1 cellular context compared by ENCODE assay signal in the genomic region with DNA sequence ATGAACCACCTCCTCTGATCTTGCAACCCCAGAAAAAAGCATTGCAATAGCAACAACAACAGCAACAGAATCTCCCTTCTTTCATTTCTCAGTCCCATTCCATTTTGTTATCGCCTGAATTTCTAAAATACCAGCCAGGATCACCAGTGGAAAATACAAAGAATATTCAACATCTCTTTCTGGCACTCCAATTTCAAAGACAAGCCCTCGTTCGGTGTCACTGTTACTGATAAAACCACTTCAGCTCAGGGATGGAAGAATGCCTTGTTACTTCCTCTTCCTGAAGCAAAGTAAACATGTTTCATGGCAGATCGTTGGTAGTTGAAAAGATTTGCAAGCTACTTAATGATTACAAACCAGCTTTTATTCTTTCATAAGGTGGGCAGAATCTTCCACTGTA.
TF ChIP-seq lines count a peak whose summit lies in the region.

No MANE protein-coding gene starts in this region.

TF ChIP-seq in HepG2, 621 proteins besides CTCF, POLR2A, EP300 and RAD21 (continued from another document and continues in another):
- TF ChIP-seq, protein P1, sequence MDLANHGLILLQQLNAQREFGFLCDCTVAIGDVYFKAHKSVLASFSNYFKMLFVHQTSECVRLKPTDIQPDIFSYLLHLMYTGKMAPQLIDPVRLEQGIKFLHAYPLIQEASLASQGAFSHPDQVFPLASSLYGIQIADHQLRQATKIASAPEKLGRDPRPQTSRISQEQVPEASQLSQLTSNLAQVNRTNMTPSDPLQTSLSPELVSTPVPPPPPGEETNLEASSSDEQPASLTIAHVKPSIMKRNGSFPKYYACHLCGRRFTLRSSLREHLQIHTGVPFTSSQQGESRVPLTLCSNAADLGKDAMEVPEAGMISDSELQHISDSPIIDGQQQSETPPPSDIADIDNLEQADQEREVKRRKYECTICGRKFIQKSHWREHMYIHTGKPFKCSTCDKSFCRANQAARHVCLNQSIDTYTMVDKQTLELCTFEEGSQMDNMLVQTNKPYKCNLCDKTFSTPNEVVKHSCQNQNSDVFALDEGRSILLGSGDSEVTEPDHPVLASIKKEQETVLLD (CRISPR knock-in tag; IDR thresholded peaks at IDR 0.05; ENCODE audit: low read depth) = no peak
- TF ChIP-seq NKX3-1 (CRISPR knock-in tag; IDR thresholded peaks at IDR 0.05) = peak; percentile 24; the same call in 1 of the 2 replicates
- peak; percentile 65 for TF ChIP-seq SAP130 (CRISPR knock-in tag; IDR thresholded peaks at IDR 0.05; ENCODE audit: low read depth)
- TF ChIP-seq, protein P2, sequence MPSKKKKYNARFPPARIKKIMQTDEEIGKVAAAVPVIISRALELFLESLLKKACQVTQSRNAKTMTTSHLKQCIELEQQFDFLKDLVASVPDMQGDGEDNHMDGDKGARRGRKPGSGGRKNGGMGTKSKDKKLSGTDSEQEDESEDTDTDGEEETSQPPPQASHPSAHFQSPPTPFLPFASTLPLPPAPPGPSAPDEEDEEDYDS (CRISPR knock-in tag; IDR thresholded peaks at IDR 0.05) = 0 out of 2 replicates have a peak, but pooled peaks have one; percentile 38
- TF ChIP-seq KLF12 (CRISPR knock-in tag; IDR thresholded peaks at IDR 0.05; ENCODE audit: borderline replicate concordance) = no peak
- TF ChIP-seq, protein P3, sequence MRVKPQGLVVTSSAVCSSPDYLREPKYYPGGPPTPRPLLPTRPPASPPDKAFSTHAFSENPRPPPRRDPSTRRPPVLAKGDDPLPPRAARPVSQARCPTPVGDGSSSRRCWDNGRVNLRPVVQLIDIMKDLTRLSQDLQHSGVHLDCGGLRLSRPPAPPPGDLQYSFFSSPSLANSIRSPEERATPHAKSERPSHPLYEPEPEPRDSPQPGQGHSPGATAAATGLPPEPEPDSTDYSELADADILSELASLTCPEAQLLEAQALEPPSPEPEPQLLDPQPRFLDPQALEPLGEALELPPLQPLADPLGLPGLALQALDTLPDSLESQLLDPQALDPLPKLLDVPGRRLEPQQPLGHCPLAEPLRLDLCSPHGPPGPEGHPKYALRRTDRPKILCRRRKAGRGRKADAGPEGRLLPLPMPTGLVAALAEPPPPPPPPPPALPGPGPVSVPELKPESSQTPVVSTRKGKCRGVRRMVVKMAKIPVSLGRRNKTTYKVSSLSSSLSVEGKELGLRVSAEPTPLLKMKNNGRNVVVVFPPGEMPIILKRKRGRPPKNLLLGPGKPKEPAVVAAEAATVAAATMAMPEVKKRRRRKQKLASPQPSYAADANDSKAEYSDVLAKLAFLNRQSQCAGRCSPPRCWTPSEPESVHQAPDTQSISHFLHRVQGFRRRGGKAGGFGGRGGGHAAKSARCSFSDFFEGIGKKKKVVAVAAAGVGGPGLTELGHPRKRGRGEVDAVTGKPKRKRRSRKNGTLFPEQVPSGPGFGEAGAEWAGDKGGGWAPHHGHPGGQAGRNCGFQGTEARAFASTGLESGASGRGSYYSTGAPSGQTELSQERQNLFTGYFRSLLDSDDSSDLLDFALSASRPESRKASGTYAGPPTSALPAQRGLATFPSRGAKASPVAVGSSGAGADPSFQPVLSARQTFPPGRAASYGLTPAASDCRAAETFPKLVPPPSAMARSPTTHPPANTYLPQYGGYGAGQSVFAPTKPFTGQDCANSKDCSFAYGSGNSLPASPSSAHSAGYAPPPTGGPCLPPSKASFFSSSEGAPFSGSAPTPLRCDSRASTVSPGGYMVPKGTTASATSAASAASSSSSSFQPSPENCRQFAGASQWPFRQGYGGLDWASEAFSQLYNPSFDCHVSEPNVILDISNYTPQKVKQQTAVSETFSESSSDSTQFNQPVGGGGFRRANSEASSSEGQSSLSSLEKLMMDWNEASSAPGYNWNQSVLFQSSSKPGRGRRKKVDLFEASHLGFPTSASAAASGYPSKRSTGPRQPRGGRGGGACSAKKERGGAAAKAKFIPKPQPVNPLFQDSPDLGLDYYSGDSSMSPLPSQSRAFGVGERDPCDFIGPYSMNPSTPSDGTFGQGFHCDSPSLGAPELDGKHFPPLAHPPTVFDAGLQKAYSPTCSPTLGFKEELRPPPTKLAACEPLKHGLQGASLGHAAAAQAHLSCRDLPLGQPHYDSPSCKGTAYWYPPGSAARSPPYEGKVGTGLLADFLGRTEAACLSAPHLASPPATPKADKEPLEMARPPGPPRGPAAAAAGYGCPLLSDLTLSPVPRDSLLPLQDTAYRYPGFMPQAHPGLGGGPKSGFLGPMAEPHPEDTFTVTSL (CRISPR knock-in tag; IDR thresholded peaks at IDR 0.05; ENCODE audit: borderline replicate concordance) = peak; percentile 88; the same call in 1 of the 2 replicates
- peak; percentile 54 for TF ChIP-seq RARA (CRISPR knock-in tag; IDR thresholded peaks at IDR 0.05)
- TF ChIP-seq PHB2 (IDR thresholded peaks at IDR 0.05; ENCODE audit: partially characterized antibody) = no peak
- no peak for TF ChIP-seq ZFP36L1 (CRISPR knock-in tag; IDR thresholded peaks at IDR 0.05)
- TF ChIP-seq ZNF44 (CRISPR knock-in tag; IDR thresholded peaks at IDR 0.05) = no peak
- TF ChIP-seq NR2F6 (IDR thresholded peaks at IDR 0.05) = no peak
- no peak for TF ChIP-seq NR2F6 (CRISPR knock-in tag; IDR thresholded peaks at IDR 0.05)
- TF ChIP-seq, protein P4, sequence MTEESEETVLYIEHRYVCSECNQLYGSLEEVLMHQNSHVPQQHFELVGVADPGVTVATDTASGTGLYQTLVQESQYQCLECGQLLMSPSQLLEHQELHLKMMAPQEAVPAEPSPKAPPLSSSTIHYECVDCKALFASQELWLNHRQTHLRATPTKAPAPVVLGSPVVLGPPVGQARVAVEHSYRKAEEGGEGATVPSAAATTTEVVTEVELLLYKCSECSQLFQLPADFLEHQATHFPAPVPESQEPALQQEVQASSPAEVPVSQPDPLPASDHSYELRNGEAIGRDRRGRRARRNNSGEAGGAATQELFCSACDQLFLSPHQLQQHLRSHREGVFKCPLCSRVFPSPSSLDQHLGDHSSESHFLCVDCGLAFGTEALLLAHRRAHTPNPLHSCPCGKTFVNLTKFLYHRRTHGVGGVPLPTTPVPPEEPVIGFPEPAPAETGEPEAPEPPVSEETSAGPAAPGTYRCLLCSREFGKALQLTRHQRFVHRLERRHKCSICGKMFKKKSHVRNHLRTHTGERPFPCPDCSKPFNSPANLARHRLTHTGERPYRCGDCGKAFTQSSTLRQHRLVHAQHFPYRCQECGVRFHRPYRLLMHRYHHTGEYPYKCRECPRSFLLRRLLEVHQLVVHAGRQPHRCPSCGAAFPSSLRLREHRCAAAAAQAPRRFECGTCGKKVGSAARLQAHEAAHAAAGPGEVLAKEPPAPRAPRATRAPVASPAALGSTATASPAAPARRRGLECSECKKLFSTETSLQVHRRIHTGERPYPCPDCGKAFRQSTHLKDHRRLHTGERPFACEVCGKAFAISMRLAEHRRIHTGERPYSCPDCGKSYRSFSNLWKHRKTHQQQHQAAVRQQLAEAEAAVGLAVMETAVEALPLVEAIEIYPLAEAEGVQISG (CRISPR knock-in tag; IDR thresholded peaks at IDR 0.05) = no peak
- TF ChIP-seq ZNF556 (CRISPR knock-in tag; IDR thresholded peaks at IDR 0.05; ENCODE audit: borderline replicate concordance) = no peak
- TF ChIP-seq FOXJ3 (CRISPR knock-in tag; IDR thresholded peaks at IDR 0.05; ENCODE audit: borderline replicate concordance) = peak; percentile 60; the same call in 1 of the 2 replicates
- no peak for TF ChIP-seq FOXA1 (IDR thresholded peaks at IDR 0.05)
- peak; percentile 89 for TF ChIP-seq FOXA1 (CRISPR knock-in tag; IDR thresholded peaks at IDR 0.05)
- TF ChIP-seq SOX5 (CRISPR knock-in tag; IDR thresholded peaks at IDR 0.05; ENCODE audit: borderline replicate concordance) = peak; percentile 88
- TF ChIP-seq DMAP1 (CRISPR knock-in tag; IDR thresholded peaks at IDR 0.05) = no peak
- TF ChIP-seq, protein P5, sequence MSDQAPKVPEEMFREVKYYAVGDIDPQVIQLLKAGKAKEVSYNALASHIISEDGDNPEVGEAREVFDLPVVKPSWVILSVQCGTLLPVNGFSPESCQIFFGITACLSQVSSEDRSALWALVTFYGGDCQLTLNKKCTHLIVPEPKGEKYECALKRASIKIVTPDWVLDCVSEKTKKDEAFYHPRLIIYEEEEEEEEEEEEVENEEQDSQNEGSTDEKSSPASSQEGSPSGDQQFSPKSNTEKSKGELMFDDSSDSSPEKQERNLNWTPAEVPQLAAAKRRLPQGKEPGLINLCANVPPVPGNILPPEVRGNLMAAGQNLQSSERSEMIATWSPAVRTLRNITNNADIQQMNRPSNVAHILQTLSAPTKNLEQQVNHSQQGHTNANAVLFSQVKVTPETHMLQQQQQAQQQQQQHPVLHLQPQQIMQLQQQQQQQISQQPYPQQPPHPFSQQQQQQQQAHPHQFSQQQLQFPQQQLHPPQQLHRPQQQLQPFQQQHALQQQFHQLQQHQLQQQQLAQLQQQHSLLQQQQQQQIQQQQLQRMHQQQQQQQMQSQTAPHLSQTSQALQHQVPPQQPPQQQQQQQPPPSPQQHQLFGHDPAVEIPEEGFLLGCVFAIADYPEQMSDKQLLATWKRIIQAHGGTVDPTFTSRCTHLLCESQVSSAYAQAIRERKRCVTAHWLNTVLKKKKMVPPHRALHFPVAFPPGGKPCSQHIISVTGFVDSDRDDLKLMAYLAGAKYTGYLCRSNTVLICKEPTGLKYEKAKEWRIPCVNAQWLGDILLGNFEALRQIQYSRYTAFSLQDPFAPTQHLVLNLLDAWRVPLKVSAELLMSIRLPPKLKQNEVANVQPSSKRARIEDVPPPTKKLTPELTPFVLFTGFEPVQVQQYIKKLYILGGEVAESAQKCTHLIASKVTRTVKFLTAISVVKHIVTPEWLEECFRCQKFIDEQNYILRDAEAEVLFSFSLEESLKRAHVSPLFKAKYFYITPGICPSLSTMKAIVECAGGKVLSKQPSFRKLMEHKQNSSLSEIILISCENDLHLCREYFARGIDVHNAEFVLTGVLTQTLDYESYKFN (CRISPR knock-in tag; conservative IDR thresholded peaks at IDR 0.05) = peak; percentile 62
- TF ChIP-seq ZNF547 (CRISPR knock-in tag; IDR thresholded peaks at IDR 0.05) = no peak
- TF ChIP-seq ISL2 (CRISPR knock-in tag; IDR thresholded peaks at IDR 0.05) = 0 out of 2 replicates have a peak, but pooled peaks have one; percentile 40
- no peak for TF ChIP-seq ZNF333 (CRISPR knock-in tag; IDR thresholded peaks at IDR 0.05; ENCODE audit: borderline replicate concordance)
- peak; percentile 80 for TF ChIP-seq GATAD2A (CRISPR knock-in tag; IDR thresholded peaks at IDR 0.05)
- no peak for TF ChIP-seq ZNF33B (CRISPR knock-in tag; IDR thresholded peaks at IDR 0.05)
- peak; percentile 94; the same call in 1 of the 2 replicates for TF ChIP-seq ETV5 (CRISPR knock-in tag; IDR thresholded peaks at IDR 0.05; ENCODE audit: borderline replicate concordance)
- peak; percentile 73; the same call in 1 of the 2 replicates for TF ChIP-seq FOXO1 (CRISPR knock-in tag; IDR thresholded peaks at IDR 0.05)
- no peak for TF ChIP-seq ZNF33A (CRISPR knock-in tag; IDR thresholded peaks at IDR 0.05; ENCODE audit: borderline replicate concordance)
- TF ChIP-seq, protein P6, sequence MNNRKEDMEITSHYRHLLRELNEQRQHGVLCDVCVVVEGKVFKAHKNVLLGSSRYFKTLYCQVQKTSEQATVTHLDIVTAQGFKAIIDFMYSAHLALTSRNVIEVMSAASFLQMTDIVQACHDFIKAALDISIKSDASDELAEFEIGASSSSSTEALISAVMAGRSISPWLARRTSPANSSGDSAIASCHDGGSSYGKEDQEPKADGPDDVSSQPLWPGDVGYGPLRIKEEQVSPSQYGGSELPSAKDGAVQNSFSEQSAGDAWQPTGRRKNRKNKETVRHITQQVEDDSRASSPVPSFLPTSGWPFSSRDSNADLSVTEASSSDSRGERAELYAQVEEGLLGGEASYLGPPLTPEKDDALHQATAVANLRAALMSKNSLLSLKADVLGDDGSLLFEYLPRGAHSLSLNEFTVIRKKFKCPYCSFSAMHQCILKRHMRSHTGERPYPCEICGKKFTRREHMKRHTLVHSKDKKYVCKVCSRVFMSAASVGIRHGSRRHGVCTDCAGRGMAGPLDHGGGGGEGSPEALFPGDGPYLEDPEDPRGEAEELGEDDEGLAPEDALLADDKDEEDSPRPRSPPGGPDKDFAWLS (CRISPR knock-in tag; IDR thresholded peaks at IDR 0.05; ENCODE audit: borderline replicate concordance) = no peak
- peak; percentile 71; the same call in 1 of the 2 replicates for TF ChIP-seq SIX4 (CRISPR knock-in tag; IDR thresholded peaks at IDR 0.05)
- TF ChIP-seq JUN (CRISPR knock-in tag; IDR thresholded peaks at IDR 0.05) = no peak
- TF ChIP-seq GATAD1 (CRISPR knock-in tag; IDR thresholded peaks at IDR 0.05) = peak; percentile 24; the same call in 1 of the 2 replicates
- TF ChIP-seq FOXP1 (IDR thresholded peaks at IDR 0.05) = no peak
- peak; percentile 67; the same call in 1 of the 2 replicates for TF ChIP-seq FOXP1 (CRISPR knock-in tag; IDR thresholded peaks at IDR 0.05)
- TF ChIP-seq HDAC1 (CRISPR knock-in tag; IDR thresholded peaks at IDR 0.05) = 0 out of 2 replicates have a peak, but pooled peaks have one; percentile 22
- TF ChIP-seq KAT8 (CRISPR knock-in tag; IDR thresholded peaks at IDR 0.05) = peak; percentile 50; the same call in 1 of the 2 replicates
- no peak for TF ChIP-seq XRCC5 (optimal IDR thresholded peaks at IDR 0.05; ENCODE audit: low read length)
- TF ChIP-seq CEBPB (IDR thresholded peaks at IDR 0.05; ENCODE audit: borderline replicate concordance, low read depth, low read length) = no peak
- TF ChIP-seq HOXA7 (CRISPR knock-in tag; IDR thresholded peaks at IDR 0.05) = no peak
- TF ChIP-seq, protein P7, sequence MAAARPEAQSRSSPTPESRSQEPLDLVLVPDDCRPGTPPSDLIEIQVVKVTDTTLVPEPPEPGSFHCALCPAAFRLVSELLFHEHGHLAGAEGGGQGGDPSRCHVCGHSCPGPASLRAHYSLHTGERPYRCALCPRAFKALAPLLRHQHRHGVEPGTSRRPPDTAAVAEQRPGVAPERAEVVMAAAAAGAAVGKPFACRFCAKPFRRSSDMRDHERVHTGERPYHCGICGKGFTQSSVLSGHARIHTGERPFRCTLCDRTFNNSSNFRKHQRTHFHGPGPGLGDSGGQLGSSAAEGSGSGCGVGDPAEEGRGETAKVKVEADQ (CRISPR knock-in tag; IDR thresholded peaks at IDR 0.05; ENCODE audit: borderline replicate concordance) = no peak
- TF ChIP-seq, protein P8, sequence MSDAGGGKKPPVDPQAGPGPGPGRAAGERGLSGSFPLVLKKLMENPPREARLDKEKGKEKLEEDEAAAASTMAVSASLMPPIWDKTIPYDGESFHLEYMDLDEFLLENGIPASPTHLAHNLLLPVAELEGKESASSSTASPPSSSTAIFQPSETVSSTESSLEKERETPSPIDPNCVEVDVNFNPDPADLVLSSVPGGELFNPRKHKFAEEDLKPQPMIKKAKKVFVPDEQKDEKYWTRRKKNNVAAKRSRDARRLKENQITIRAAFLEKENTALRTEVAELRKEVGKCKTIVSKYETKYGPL (CRISPR knock-in tag; IDR thresholded peaks at IDR 0.05) = no peak
- TF ChIP-seq, protein P9, sequence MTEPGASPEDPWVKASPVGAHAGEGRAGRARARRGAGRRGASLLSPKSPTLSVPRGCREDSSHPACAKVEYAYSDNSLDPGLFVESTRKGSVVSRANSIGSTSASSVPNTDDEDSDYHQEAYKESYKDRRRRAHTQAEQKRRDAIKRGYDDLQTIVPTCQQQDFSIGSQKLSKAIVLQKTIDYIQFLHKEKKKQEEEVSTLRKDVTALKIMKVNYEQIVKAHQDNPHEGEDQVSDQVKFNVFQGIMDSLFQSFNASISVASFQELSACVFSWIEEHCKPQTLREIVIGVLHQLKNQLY (CRISPR knock-in tag; IDR thresholded peaks at IDR 0.05) = 0 out of 2 replicates have a peak, but pooled peaks have one; percentile 33
- no peak for TF ChIP-seq TCF12 (IDR thresholded peaks at IDR 0.05)
- TF ChIP-seq TCF12 (CRISPR knock-in tag; IDR thresholded peaks at IDR 0.05) = no peak
- no peak for TF ChIP-seq SOX6 (IDR thresholded peaks at IDR 0.05)
- TF ChIP-seq SOX6 (CRISPR knock-in tag; IDR thresholded peaks at IDR 0.05) = no peak
- TF ChIP-seq ZNF260 (CRISPR knock-in tag; IDR thresholded peaks at IDR 0.05; ENCODE audit: borderline replicate concordance, low read depth) = no peak
- no peak for TF ChIP-seq PPARG (CRISPR knock-in tag; conservative IDR thresholded peaks at IDR 0.05)
- no peak for TF ChIP-seq ZNF891 (CRISPR knock-in tag; IDR thresholded peaks at IDR 0.05)
